Comparison of ENCODE assay signal across 12 cellular contexts in the genomic region with DNA sequence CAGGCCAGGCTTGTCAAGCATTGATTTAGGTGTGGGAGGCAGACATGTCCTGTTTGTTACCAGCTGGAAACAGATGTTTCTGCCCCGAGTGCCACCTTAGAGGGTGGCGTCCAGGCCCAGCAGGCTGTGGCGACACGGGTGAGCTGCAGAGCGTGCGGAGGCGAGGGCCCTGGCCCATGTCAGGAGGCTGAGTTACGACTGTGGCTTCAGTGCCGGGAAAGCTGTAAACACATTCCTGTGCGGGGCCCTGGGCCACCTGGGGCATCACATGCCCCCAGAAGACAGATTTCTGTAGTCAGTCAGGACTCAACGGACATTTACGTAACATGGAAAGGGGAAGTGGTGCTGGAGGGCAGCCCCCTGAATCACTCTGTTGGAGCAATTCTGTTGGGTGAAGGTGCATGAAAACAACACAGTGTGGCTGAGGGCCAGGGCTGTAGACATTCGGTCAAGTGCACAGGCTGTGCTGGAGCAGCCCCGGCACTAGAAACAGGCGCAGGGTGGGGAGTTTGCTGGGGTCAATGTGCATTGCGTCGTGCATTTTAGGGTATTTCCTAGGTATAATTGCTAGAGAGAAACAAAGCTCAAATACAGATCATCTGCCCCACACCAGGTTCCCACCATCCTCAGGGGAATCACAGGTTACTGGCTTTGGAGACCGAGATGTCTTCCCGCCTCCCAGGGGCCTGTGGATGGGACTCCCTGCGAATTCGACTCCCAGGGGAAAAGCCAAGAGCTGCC.
DNase-seq lines count a peak whose midpoint lies in the region; ATAC-seq and TF ChIP-seq lines count a peak whose summit lies in the region.
"Had no signal": no experiment of that assay in that cellular context is flagged by ENCODE, and none has a peak within 500 bp of the region (broad histone marks: within the 10 kb centered on the region; RNA-seq: fewer than 3 reads in every experiment).

No MANE protein-coding gene starts in this region.

- DNase-seq in gastrocnemius medialis, result no peak
- no peak for DNase-seq in stimulated activated CD4-positive, alpha-beta T cell treated with anti-CD3 and anti-CD28 coated beads, Interleukin-4, amount 100 ng/mL, for 4 hours
- DNase-seq in osteocyte (ENCODE audit: extremely low spot score, unreplicated experiment), result no peak
- DNase-seq in MM.1S, result no peak
- DNase-seq: dorsolateral prefrontal cortex, NCI-H510A treated with DMSO at 0.1 percent for 48 hours, ovary had no signal

- H3K4me3 ChIP-seq in BLaER1 treated with 17β-estradiol and CSF1 and Interleukin-3, amounts not matched to agents 10 nM and 100 nM, result peak overlapping the region in 7 of 10 experiments; percentile 27 to 54 (median 44); a peak in 10 of 20 replicates
- H3K4me3 ChIP-seq in gastrocnemius medialis (no peak overlapping the region), MM.1S (ENCODE audit: low read length) (no peak overlapping the region)
- H3K4me3 ChIP-seq: dorsolateral prefrontal cortex, ovary had no signal

- H2AFZ ChIP-seq in MM.1S (ENCODE audit: low read length), result no peak overlapping the region

- H3K27me3 Mint-ChIP-seq in osteocyte (ENCODE audit: unreplicated experiment), result no peaks in the 10 kb centered on the region

- no peak overlapping the region for H3K4me3 Mint-ChIP-seq in osteocyte (ENCODE audit: unreplicated experiment)
- H3K4me3 Mint-ChIP-seq: activated naive CD4-positive, alpha-beta T cell treated with anti-CD3 and anti-CD28 coated beads, Interleukin-2, amount 50 U/mL, for 24 hours had no signal

- H3K27ac ChIP-seq in BLaER1 treated with 17β-estradiol and CSF1 and Interleukin-3, amounts not matched to agents 10 nM and 100 nM, result peak overlapping the region in 10 of 11 experiments; percentile 39 to 91 (median 80); a peak in 19 of 22 replicates
- H3K27ac ChIP-seq in gastrocnemius medialis (no peak overlapping the region), MM.1S (ENCODE audit: low read length) (no peak overlapping the region)
- H3K27ac ChIP-seq: dorsolateral prefrontal cortex, ovary had no signal

- no peak overlapping the region for H3K27ac Mint-ChIP-seq in osteocyte (ENCODE audit: unreplicated experiment)
- H3K27ac Mint-ChIP-seq: activated naive CD4-positive, alpha-beta T cell treated with anti-CD3 and anti-CD28 coated beads, Interleukin-2, amount 50 U/mL, for 24 hours had no signal

- H3K9me2 ChIP-seq in MM.1S (replicated peaks; ENCODE audit: insufficient read depth, low read length), result no peaks in the 10 kb centered on the region

- no peaks in the 10 kb centered on the region for H4K20me1 ChIP-seq in BLaER1 treated with 17β-estradiol and CSF1 and Interleukin-3, amounts not matched to agents 10 nM and 100 nM
- H4K20me1 ChIP-seq in MM.1S (ENCODE audit: insufficient read depth, low read length), result no peaks in the 10 kb centered on the region

- ATAC-seq in GM19043 (IDR thresholded peaks at IDR 0.05; ENCODE audit: low read depth, unreplicated experiment) (peak; percentile 73), HG02943 (IDR thresholded peaks at IDR 0.05; ENCODE audit: low read depth, unreplicated experiment) (peak; percentile 58), gastrocnemius medialis (no peak)

- peak overlapping the region; percentile 7 to 82 (median 70); a peak in 19 of 22 replicates for H3K9ac ChIP-seq in BLaER1 treated with 17β-estradiol and CSF1 and Interleukin-3, amounts not matched to agents 10 nM and 100 nM
- no peak overlapping the region for H3K9ac ChIP-seq in MM.1S (ENCODE audit: low read length)

- H3F3A ChIP-seq in MM.1S (ENCODE audit: insufficient read depth, low read length), result no peaks in the 10 kb centered on the region

- H3K27me3 ChIP-seq in BLaER1 treated with 17β-estradiol and CSF1 and Interleukin-3, amounts not matched to agents 10 nM and 100 nM, result peaks cover 0 to 15% (median 0%) of the 10 kb centered on the region in 11 experiments; a peak in 2 of 22 replicates
- H3K27me3 ChIP-seq in gastrocnemius medialis, result no peaks in the 10 kb centered on the region
- no peaks in the 10 kb centered on the region for H3K27me3 ChIP-seq in MM.1S (replicated peaks; ENCODE audit: insufficient read depth, low read length)
- H3K27me3 ChIP-seq: ovary had no signal

- peak overlapping the region; percentile 57 to 97 (median 95) for H3K4me2 ChIP-seq in BLaER1 treated with 17β-estradiol and CSF1 and Interleukin-3, amounts not matched to agents 10 nM and 100 nM
- H3K4me2 ChIP-seq in MM.1S (ENCODE audit: low read depth, low read length), result no peak overlapping the region

- TF ChIP-seq CTCF in gastrocnemius medialis (IDR thresholded peaks at IDR 0.05 in 4 of 5, conservative IDR thresholded peaks at IDR 0.05 in 1 of 5), result no peak
- TF ChIP-seq CTCF in osteocyte (IDR thresholded peaks at IDR 0.05), result no peak
- TF ChIP-seq CTCF in MM.1S (IDR thresholded peaks at IDR 0.05; ENCODE audit: low read length), result no peak

- no peaks in the 10 kb centered on the region for H3K36me3 ChIP-seq in BLaER1 treated with 17β-estradiol and CSF1 and Interleukin-3, amounts not matched to agents 10 nM and 100 nM
- H3K36me3 ChIP-seq in gastrocnemius medialis (no peaks in the 10 kb centered on the region), MM.1S (replicated peaks; ENCODE audit: insufficient read depth, low read length) (no peaks in the 10 kb centered on the region)
- H3K36me3 ChIP-seq: ovary had no signal

- no peaks in the 10 kb centered on the region for H3K4me1 Mint-ChIP-seq in osteocyte (ENCODE audit: unreplicated experiment)
- H3K4me1 Mint-ChIP-seq: activated naive CD4-positive, alpha-beta T cell treated with anti-CD3 and anti-CD28 coated beads, Interleukin-2, amount 50 U/mL, for 24 hours had no signal

- H3K79me2 ChIP-seq in MM.1S (ENCODE audit: low read length), result no peaks in the 10 kb centered on the region

- TF ChIP-seq POLR2A in Raji (IDR thresholded peaks at IDR 0.05; ENCODE audit: insufficient read depth, low read depth, low read length) (peak; percentile 44), gastrocnemius medialis (IDR thresholded peaks at IDR 0.05) (no peak)

- H3K9me3 ChIP-seq in BLaER1 treated with 17β-estradiol and CSF1 and Interleukin-3, amounts not matched to agents 10 nM and 100 nM (replicated peaks in 1 of 11), result peaks cover 11 to 22% (median 19%) of the 10 kb centered on the region in 11 experiments; a peak in 21 of 22 replicates
- H3K9me3 ChIP-seq in gastrocnemius medialis, result no peaks in the 10 kb centered on the region
- no peaks in the 10 kb centered on the region for H3K9me3 ChIP-seq in MM.1S (replicated peaks; ENCODE audit: insufficient read depth, low read length)
- H3K9me3 ChIP-seq: ovary had no signal

- H3K36me3 Mint-ChIP-seq in osteocyte (ENCODE audit: unreplicated experiment), result no peaks in the 10 kb centered on the region
- H3K36me3 Mint-ChIP-seq: activated naive CD4-positive, alpha-beta T cell treated with anti-CD3 and anti-CD28 coated beads, Interleukin-2, amount 50 U/mL, for 24 hours had no signal

- intact Hi-C loops in gastrocnemius medialis (cut with DNase I; ENCODE audit: low total_unique reads), result no loop called here

- in situ Hi-C loops in gastrocnemius medialis (cut with MboI; ENCODE audit: low sequenced_read_pairs in 4 of 4), result no loop called here

- peaks cover 22 to 80% (median 71%) of the 10 kb centered on the region in 10 experiments for H3K4me1 ChIP-seq in BLaER1 treated with 17β-estradiol and CSF1 and Interleukin-3, amounts not matched to agents 10 nM and 100 nM
- H3K4me1 ChIP-seq in gastrocnemius medialis, result no peaks in the 10 kb centered on the region
- H3K4me1 ChIP-seq in MM.1S (ENCODE audit: low read length), result no peaks in the 10 kb centered on the region

- H3K9me3 Mint-ChIP-seq in osteocyte (ENCODE audit: unreplicated experiment), result peaks cover 68% of the 10 kb centered on the region

Comparison
In these comparisons a context has a peak if more than half of its experiments do, and no peak if none do; other contexts are left out.
1. H3K27ac ChIP-seq: peak in BLaER1 treated with 17β-estradiol and CSF1 and Interleukin-3, amounts not matched to agents 10 nM and 100 nM (10 of 11); none in gastrocnemius medialis (0 of 4) and MM.1S (single experiment).
2. H3K4me3 ChIP-seq: peak in BLaER1 treated with 17β-estradiol and CSF1 and Interleukin-3, amounts not matched to agents 10 nM and 100 nM (7 of 10); none in gastrocnemius medialis (0 of 4) and MM.1S (single experiment).
3. ATAC-seq: peak in GM19043 (single experiment) and HG02943 (single experiment); none in gastrocnemius medialis (0 of 2).